Comparison of ENCODE assay signal across 9 cellular contexts in genomic region chr19:44955500-44956439, GRCh38. TPM values are rescaled to one million over a fixed set of nuclear protein-coding genes. Genes with fewer than 3 reads are reported as not detected.
DNase-seq lines count a peak whose midpoint lies in the region; ATAC-seq and TF ChIP-seq lines count a peak whose summit lies in the region.
"Had no signal": no experiment of that assay in that cellular context is flagged by ENCODE, and none has a peak within 500 bp of the region (broad histone marks: within the 10 kb centered on the region; RNA-seq: fewer than 3 reads in every experiment).

No MANE protein-coding gene starts in this region.

- peaks cover 5% of the 10 kb centered on the region for H3K4me1 ChIP-seq in GM23338 (ENCODE audit: insufficient read depth)

- H4K20me1 ChIP-seq in GM23338 (replicated peaks; ENCODE audit: insufficient read depth), result peaks cover 15% of the 10 kb centered on the region

- intact Hi-C loops in CD14-positive monocyte (cut with micrococcal nuclease), result loop anchor here (5.0 kb wide), 2 partner anchors 37 to 108 kb away; partner anchors contain the start of gene NECTIN2 (in 1 of the 2)

- H3K36me3 Mint-ChIP-seq in CD14-positive monocyte (peaks cover 14 to 20% of the 10 kb centered on the region in 2 donors), GM23338 (ENCODE audit: low read depth) (no peaks in the 10 kb centered on the region; the same call in 2 of the 3 replicates), nephron progenitor cell (ENCODE audit: low read depth) (no peaks in the 10 kb centered on the region)

- no peaks in the 10 kb centered on the region for H3K27me3 ChIP-seq in GM23338 (ENCODE audit: insufficient read depth)

- H3K9me3 Mint-ChIP-seq in CD14-positive monocyte, result no peaks in the 10 kb centered on the region
- no peaks in the 10 kb centered on the region; the same call in 2 of the 3 replicates for H3K9me3 Mint-ChIP-seq in GM23338
- no peaks in the 10 kb centered on the region for H3K9me3 Mint-ChIP-seq in nephron progenitor cell

- H2AFZ ChIP-seq in GM23338, result peak overlapping the region; percentile 83; the same call in 1 of the 2 replicates

- H3K27me3 Mint-ChIP-seq in CD14-positive monocyte (ENCODE audit: low read depth in 3 of 3) (peaks cover 0 to 2% (median 2%) of the 10 kb centered on the region in 3 donors), GM23338 (ENCODE audit: insufficient read depth, low read depth, poor library complexity) (peaks cover 17% of the 10 kb centered on the region), nephron progenitor cell (ENCODE audit: low read depth, poor library complexity) (no peaks in the 10 kb centered on the region)

- peak overlapping the region; percentile 93 for H3K4me2 ChIP-seq in GM23338

- DNase-seq in CD14-positive monocyte (ENCODE audit: low spot score) (no peak), GM23338 (ENCODE audit: low spot score) (no peak), RPMI8226 (peak; percentile 14), epithelial cell of esophagus (ENCODE audit: low read depth) (peak; percentile 18), nephron progenitor cell (no peak), H4 (ENCODE audit: low spot score) (no peak), AG08395 (ENCODE audit: low spot score) (no peak), NCI-H2029 (lab: John Stamatoyannopoulos, UW) (no peak)

- peaks cover 53% of the 10 kb centered on the region for H3K79me2 ChIP-seq in GM23338 (replicated peaks; ENCODE audit: insufficient read depth)

- H3K4me3 Mint-ChIP-seq in CD14-positive monocyte (peak overlapping the region; percentile 98 to 99), GM23338 (peak overlapping the region; percentile 97), nephron progenitor cell (peak overlapping the region; percentile 99)

- H3K4me1 Mint-ChIP-seq in CD14-positive monocyte, result peaks cover 41% of the 10 kb centered on the region
- peaks cover 24% of the 10 kb centered on the region for H3K4me1 Mint-ChIP-seq in GM23338
- H3K4me1 Mint-ChIP-seq in nephron progenitor cell, result peaks cover 54% of the 10 kb centered on the region

- peaks cover 20% of the 10 kb centered on the region; the same call in 1 of the 2 replicates for H3F3A ChIP-seq in GM23338 (replicated peaks; ENCODE audit: low read depth)

- no peaks in the 10 kb centered on the region for H3K36me3 ChIP-seq in GM23338 (ENCODE audit: insufficient read depth)

- H3K27ac Mint-ChIP-seq in CD14-positive monocyte (peak overlapping the region; percentile 53 to 96 (median 86)), GM23338 (peak overlapping the region; percentile 60), nephron progenitor cell (peak overlapping the region; percentile 93)

- ATAC-seq in GM23338, result peak; percentile 35

- no peaks in the 10 kb centered on the region for H3K9me2 ChIP-seq in GM23338 (ENCODE audit: insufficient read depth)

- TF ChIP-seq CTCF in CD14-positive monocyte (IDR thresholded peaks at IDR 0.05), result no peak
- TF ChIP-seq CTCF in GM23338 (conservative IDR thresholded peaks at IDR 0.05; ENCODE audit: low read depth in 2 of 2), result no peak
- no peak for TF ChIP-seq CTCF in epithelial cell of esophagus (IDR thresholded peaks at IDR 0.05; ENCODE audit: insufficient read depth, low read depth, low read length, missing control alignments)
- no peak for TF ChIP-seq CTCF in nephron progenitor cell (IDR thresholded peaks at IDR 0.05)

- H3K4me3 ChIP-seq in GM23338 (peak overlapping the region; percentile 59), epithelial cell of esophagus (ENCODE audit: low read length) (peak overlapping the region; percentile 99)

- H3K27ac ChIP-seq in GM23338 (ENCODE audit: low read depth), result peak overlapping the region; percentile 55; the same call in 1 of the 2 replicates

TF ChIP-seq in GM23338, 12 proteins besides CTCF, POLR2A, EP300 and RAD21 (continues in another document):
- TF ChIP-seq ZNF114 (CRISPR knock-in tag; IDR thresholded peaks at IDR 0.05), result no peak
- no peak for TF ChIP-seq STAT1 (IDR thresholded peaks at IDR 0.05; ENCODE audit: unreplicated experiment)
- TF ChIP-seq REST (IDR thresholded peaks at IDR 0.05; ENCODE audit: unreplicated experiment), result no peak

RNA-seq across cellular contexts. Expression of gene CLPTM1, which starts 0.6 kb away (rescaled TPM):
- polyA plus RNA-seq in CD14-positive monocyte, result 10 to 100 TPM; 14.7 to 20.0 TPM
- total RNA-seq in GM23338 (2014; rRNA removed; shearing (Covaris generic)), result 70.6 and 71.5 TPM in 2 replicates
- 36.7 and 41.6 TPM in 2 replicates for polyA plus RNA-seq in GM23338 (2016; fragmentation: Nextera tagmentation; extraction: Ambion mirVana)
- total RNA-seq in H4 (2014; rRNA removed; shearing (Covaris generic)), result 12.9 and 17.4 TPM in 2 replicates

RNA-seq across cellular contexts. Expression of gene APOC2, which starts 9.9 kb away (rescaled TPM):
- polyA plus RNA-seq in CD14-positive monocyte (not detected), GM23338 (2016; fragmentation: Nextera tagmentation; extraction: Ambion mirVana) (not detected in 2 replicates)
- not detected in 2 replicates for total RNA-seq in GM23338 (2014; rRNA removed; shearing (Covaris generic))
- total RNA-seq in H4 (2014; rRNA removed; shearing (Covaris generic)), result not detected in 2 replicates
- total RNA-seq: renal cortical epithelial cell had no signal

RNA-seq across cellular contexts. Expression of gene APOC4, which starts 13.7 kb away (rescaled TPM):
- polyA plus RNA-seq in CD14-positive monocyte (not detected), GM23338 (2016; fragmentation: Nextera tagmentation; extraction: Ambion mirVana) (not detected in 2 replicates)
- total RNA-seq in GM23338 (2014; rRNA removed; shearing (Covaris generic)), result not detected in 2 replicates
- total RNA-seq in H4 (2014; rRNA removed; shearing (Covaris generic)), result not detected in 2 replicates
- total RNA-seq: renal cortical epithelial cell had no signal

RNA-seq across cellular contexts. Expression of gene APOC1, which starts 41.4 kb away (rescaled TPM):
- polyA plus RNA-seq in CD14-positive monocyte (not detected), GM23338 (2016; fragmentation: Nextera tagmentation; extraction: Ambion mirVana) (221 and 252 TPM in 2 replicates)
- total RNA-seq in GM23338 (2014; rRNA removed; shearing (Covaris generic)), result 25.4 and 26.8 TPM in 2 replicates
- not detected in 2 replicates for total RNA-seq in H4 (2014; rRNA removed; shearing (Covaris generic))

RNA-seq across cellular contexts. Expression of gene RELB, which starts 45.5 kb away (rescaled TPM):
- polyA plus RNA-seq in CD14-positive monocyte (10 to 100 TPM; 32.3 to 35.0 TPM), GM23338 (2016; fragmentation: Nextera tagmentation; extraction: Ambion mirVana) (7.4 and 7.9 TPM in 2 replicates)
- 11.1 and 13.1 TPM in 2 replicates for total RNA-seq in GM23338 (2014; rRNA removed; shearing (Covaris generic))
- total RNA-seq in H4 (2014; rRNA removed; shearing (Covaris generic)), result 0.78 and 0.81 TPM in 2 replicates

Comparison
In these comparisons a context has a peak if more than half of its experiments do, and no peak if none do; other contexts are left out.
1. DNase-seq: peak in RPMI8226 (single experiment) and epithelial cell of esophagus (single experiment); none in CD14-positive monocyte (single experiment), GM23338 (single experiment), nephron progenitor cell (single experiment), H4 (single experiment), AG08395 (single experiment) and NCI-H2029 (single experiment).
2. Peak in every context shown above with its lines, with median percentiles within 50 percentile points of each other: H3K27ac Mint-ChIP-seq and H3K4me3 Mint-ChIP-seq.